In genomic region chr22:42855211-42855610, GRCh38 we compare ENCODE assay signal across 2 cellular contexts.
A peak's percentile ranks its signal among the peaks of the same experiment; 100 is the strongest.
TF ChIP-seq lines count a peak whose summit lies in the region.

No MANE protein-coding gene starts in this region.

TF ChIP-seq in HEK293, 187 proteins besides CTCF, POLR2A, EP300 and RAD21 (continued from another document):
- TF ChIP-seq ZNF311 (tag by site-specific recombination; IDR thresholded peaks at IDR 0.05; ENCODE audit: borderline replicate concordance) (no peak), ZNF114 (tag by site-specific recombination; IDR thresholded peaks at IDR 0.05) (no peak), SP7 (tag by site-specific recombination; IDR thresholded peaks at IDR 0.05) (peak; percentile 51), FEZF1 (tag by site-specific recombination; IDR thresholded peaks at IDR 0.05) (0 out of 2 replicates have a peak, but pooled peaks have one; percentile 5), GFI1B (tag by site-specific recombination; IDR thresholded peaks at IDR 0.05) (peak; percentile 49; the same call in 1 of the 2 replicates), AEBP2 (tag by site-specific recombination; IDR thresholded peaks at IDR 0.05; ENCODE audit: borderline replicate concordance) (no peak), KLF17 (tag by site-specific recombination; IDR thresholded peaks at IDR 0.05) (peak; percentile 99), SP3 (tag by site-specific recombination; IDR thresholded peaks at IDR 0.05) (no peak), WT1 (tag by site-specific recombination; IDR thresholded peaks at IDR 0.05) (peak; percentile 37; the same call in 1 of the 2 replicates), KLF1 (tag by site-specific recombination; IDR thresholded peaks at IDR 0.05) (peak; percentile 86), ZNF529 (tag by site-specific recombination; IDR thresholded peaks at IDR 0.05; ENCODE audit: insufficient replicate concordance) (no peak)

TF ChIP-seq in GM12878, 131 proteins besides CTCF, POLR2A, EP300 and RAD21 (continued from another document):
- 0 out of 2 replicates have a peak, but pooled peaks have one; percentile 45 for TF ChIP-seq MLLT1 (IDR thresholded peaks at IDR 0.05)
- no peak for TF ChIP-seq KLF5 (IDR thresholded peaks at IDR 0.05; ENCODE audit: partially characterized antibody)
TF ChIP-seq in GM12878: peak in this region for 1.
